ENCODE assay signal across 8 cellular contexts in genomic region chr3:172522871-172523818, GRCh38. TPM values are rescaled to one million over a fixed set of nuclear protein-coding genes. Genes with fewer than 3 reads are reported as not detected.
DNase-seq lines count a peak whose midpoint lies in the region; ATAC-seq, FAIRE-seq and TF ChIP-seq lines count a peak whose summit lies in the region.

TNFSF10 (minus strand) TSS chr3:172523430; CDS start chr3:172523384, 46 bp downstream.

- ATAC-seq in activated CD4-positive, alpha-beta T cell treated with anti-CD3 and anti-CD28 coated beads for 36 hours: peak; percentile 80

- peaks cover 36% of the 10 kb centered on the region for H3K4me1 ChIP-seq in mononuclear cell (ENCODE audit: insufficient read depth, low read length)
- H3K4me1 ChIP-seq in subcutaneous abdominal adipose tissue (ENCODE audit: control insufficient read depth in 5 of 5, insufficient read depth in 5 of 5, low read length in 5 of 5): peaks cover 1 to 42% (median 34%) of the 10 kb centered on the region in 5 donors

- intact Hi-C loops in activated CD4-positive, alpha-beta T cell treated with anti-CD3 and anti-CD28 coated beads for 36 hours (cut with DNase I, micrococcal nuclease): loop anchor here (1.0 to 5.0 kb wide), 6 partner anchors 7 to 416 kb away; partner anchors contain the start of gene ECT2 (in 1 of the 2)
- intact Hi-C loops in dorsolateral prefrontal cortex (cut with DNase I): no loop called here

- TF ChIP-seq CTCF in GM13976 (IDR thresholded peaks at IDR 0.05; ENCODE audit: borderline replicate concordance, control extremely low read depth, extremely low read depth, insufficient read depth, missing control alignments): no peak
- no peak for TF ChIP-seq CTCF in HFFc6 (IDR thresholded peaks at IDR 0.05)
- no peak for TF ChIP-seq CTCF in dorsolateral prefrontal cortex (IDR thresholded peaks at IDR 0.05 in 54 of 56, conservative IDR thresholded peaks at IDR 0.05 in 2 of 56; ENCODE audit: low read depth in 1 of 56, partially characterized antibody in 56 of 56)

- peak within 1 kb of the TSS; percentile 56; the same call in 1 of the 2 replicates for H3K4me3 Mint-ChIP-seq in HFFc6
- H3K4me3 Mint-ChIP-seq in activated CD4-positive, alpha-beta T cell treated with anti-CD3 and anti-CD28 coated beads for 36 hours: peak within 1 kb of the TSS; percentile 91

- H3K9me3 Mint-ChIP-seq in HFFc6: no peaks in the 10 kb centered on the region
- H3K9me3 Mint-ChIP-seq in activated CD4-positive, alpha-beta T cell treated with anti-CD3 and anti-CD28 coated beads for 36 hours (ENCODE audit: low read depth): no peaks in the 10 kb centered on the region

- FAIRE-seq in HTR-8/SVneo (lab: Jason Lieb, UNC): no peak

- peak within 1 kb of the TSS; percentile 62 to 94 (median 84) for H3K9ac ChIP-seq in subcutaneous abdominal adipose tissue (ENCODE audit: low read length in 5 of 5)

- CTCF ChIA-PET in activated CD4-positive, alpha-beta T cell treated with anti-CD3 and anti-CD28 coated beads for 36 hours (lab: Charles Lee): interaction anchor here (0.7 to 4.5 kb wide), 6 partner anchors 8 to 184 kb away, joined by 3 to 27 read pairs (median 4); no protein-coding TSS in a partner anchor

- H3K4me3 ChIP-seq in dorsolateral prefrontal cortex: peak within 1 kb of the TSS in 57 of 59 donors; percentile 7 to 64 (median 41)
- peak within 1 kb of the TSS; percentile 79 for H3K4me3 ChIP-seq in mononuclear cell (ENCODE audit: low read length)
- peak within 1 kb of the TSS; percentile 87 to 99 (median 96) for H3K4me3 ChIP-seq in subcutaneous abdominal adipose tissue (ENCODE audit: low read depth in 1 of 5, low read length in 5 of 5)

- H3K9me3 ChIP-seq in mononuclear cell (ENCODE audit: low read depth, low read length) (no peaks in the 10 kb centered on the region), subcutaneous abdominal adipose tissue (ENCODE audit: control insufficient read depth in 5 of 5, low read length in 5 of 5) (no peaks in the 10 kb centered on the region)

- H3K27me3 Mint-ChIP-seq in HFFc6 (ENCODE audit: insufficient read depth): peaks cover 1% of the 10 kb centered on the region
- H3K27me3 Mint-ChIP-seq in activated CD4-positive, alpha-beta T cell treated with anti-CD3 and anti-CD28 coated beads for 36 hours: no peaks in the 10 kb centered on the region

- H3K36me3 Mint-ChIP-seq in HFFc6 (ENCODE audit: low read depth): no peaks in the 10 kb centered on the region
- H3K36me3 Mint-ChIP-seq in activated CD4-positive, alpha-beta T cell treated with anti-CD3 and anti-CD28 coated beads for 36 hours (ENCODE audit: low read depth): peaks cover 13% of the 10 kb centered on the region

- H3K4me1 Mint-ChIP-seq in HFFc6 (ENCODE audit: low read depth): peaks cover 46% of the 10 kb centered on the region
- peaks cover 50% of the 10 kb centered on the region for H3K4me1 Mint-ChIP-seq in activated CD4-positive, alpha-beta T cell treated with anti-CD3 and anti-CD28 coated beads for 36 hours

- H3K27ac Mint-ChIP-seq in HFFc6: peak within 1 kb of the TSS; percentile 46; the same call in 1 of the 2 replicates
- H3K27ac Mint-ChIP-seq in activated CD4-positive, alpha-beta T cell treated with anti-CD3 and anti-CD28 coated beads for 36 hours: peak within 1 kb of the TSS; percentile 95

- H3K27me3 ChIP-seq in dorsolateral prefrontal cortex: no peaks in the 10 kb centered on the region
- no peaks in the 10 kb centered on the region for H3K27me3 ChIP-seq in mononuclear cell (ENCODE audit: insufficient read depth, low read length)
- no peaks in the 10 kb centered on the region for H3K27me3 ChIP-seq in subcutaneous abdominal adipose tissue (ENCODE audit: control insufficient read depth in 5 of 5, insufficient read depth in 4 of 5, low read length in 5 of 5)

- peak; percentile 75 for DNase-seq in GM13976 (ENCODE audit: low spot score)
- no peak for DNase-seq in HFFc6
- peak; percentile 95 for DNase-seq in MV-4-11 (lab: John Stamatoyannopoulos, UW)
- DNase-seq in activated CD4-positive, alpha-beta T cell treated with anti-CD3 and anti-CD28 coated beads for 36 hours: peak; percentile 81
- peak in 2 of 10 donors; percentile 18 to 33 for DNase-seq in dorsolateral prefrontal cortex
- no peak for DNase-seq in HTR-8/SVneo (ENCODE audit: insufficient read length, low spot score)

- in situ Hi-C loops in GM13976 (cut with MboI; ENCODE audit: low sequenced_read_pairs, unreplicated experiment): no loop called here

- H3K27ac ChIP-seq in dorsolateral prefrontal cortex (peak within 1 kb of the TSS in 21 of 59 donors; percentile 1 to 63 (median 36)), subcutaneous abdominal adipose tissue (ENCODE audit: low read depth, low read length) (peak within 1 kb of the TSS; percentile 84)

- POLR2A ChIA-PET in activated CD4-positive, alpha-beta T cell treated with anti-CD3 and anti-CD28 coated beads for 36 hours (lab: Charles Lee): interaction anchor here (0.8 to 1.3 kb wide), 3 partner anchors 39 to 72 kb away, joined by 3 to 6 read pairs (median 4); no protein-coding TSS in a partner anchor

- H3K36me3 ChIP-seq in subcutaneous abdominal adipose tissue (ENCODE audit: control insufficient read depth in 5 of 5, insufficient read depth in 5 of 5, low read length in 5 of 5): peaks cover 0 to 3% (median 0%) of the 10 kb centered on the region in 5 donors

RNA-seq across cellular contexts. Expression of gene TNFSF10, which starts in this region (rescaled TPM):
- under 1 TPM in 3 of 6 experiments, not detected in 3; 0.17 to 0.31 (median 0.28) TPM for total RNA-seq in HFFc6 (2021; fragmentation: NEBNext Ultra II Directional; extraction: Animal tissue kit (Norgen Biotek cat#: 25700))
- 10 to 100 TPM; 33.1 to 34.8 TPM for total RNA-seq in activated CD4-positive, alpha-beta T cell treated with anti-CD3 and anti-CD28 coated beads for 36 hours
- total RNA-seq in dorsolateral prefrontal cortex: 10 to 100 TPM in 6 of 120 experiments, 1 to 10 TPM in 113, under 1 TPM in 1; 0.77 to 25.0 (median 4.6) TPM
- 20.6 TPM for total RNA-seq in mononuclear cell

Comparison
In these comparisons a context has a peak if more than half of its experiments do, and no peak if none do; other contexts are left out.
1. DNase-seq: peak in GM13976 (single experiment), MV-4-11 (single experiment) and activated CD4-positive, alpha-beta T cell treated with anti-CD3 and anti-CD28 coated beads for 36 hours (single experiment); none in HFFc6 (single experiment) and HTR-8/SVneo (single experiment).
2. H3K4me3 ChIP-seq: peak in every context shown above with its lines; median percentile 96 in subcutaneous abdominal adipose tissue; 79 in mononuclear cell; 41 in dorsolateral prefrontal cortex.
3. intact Hi-C loops: an anchor here in activated CD4-positive, alpha-beta T cell treated with anti-CD3 and anti-CD28 coated beads for 36 hours (1.0 to 5.0 kb wide); none called in dorsolateral prefrontal cortex.